Comparison of ENCODE assay signal across 14 cellular contexts in genomic region chr15:28017423-28017924, GRCh38.
A peak's percentile ranks its signal among the peaks of the same experiment; 100 is the strongest.
DNase-seq lines count a peak whose midpoint lies in the region; ATAC-seq and TF ChIP-seq lines count a peak whose summit lies in the region.
"Had no signal": no experiment of that assay in that cellular context is flagged by ENCODE, and none has a peak within 500 bp of the region (broad histone marks: within the 10 kb centered on the region; RNA-seq: fewer than 3 reads in every experiment).

No MANE protein-coding gene starts in this region.

- TF ChIP-seq POLR2A in erythroblast (IDR thresholded peaks at IDR 0.05; ENCODE audit: low read length) = no peak

- ATAC-seq in GM21723 (IDR thresholded peaks at IDR 0.05; ENCODE audit: unreplicated experiment) (no peak), HG03025 (IDR thresholded peaks at IDR 0.05; ENCODE audit: low FRiP score, unreplicated experiment) (no peak)
- ATAC-seq: heart left ventricle had no signal

- DNase-seq in HuH-7.5 (ENCODE audit: low spot score) = peak; percentile 52
- peak; percentile 34 for DNase-seq in SW480 (ENCODE audit: low spot score)
- DNase-seq in kidney glomerular epithelial cell (lab: John Stamatoyannopoulos, UW) = peak; percentile 29
- DNase-seq in erythroblast (lab: John Stamatoyannopoulos, UW) = no peak
- no peak for DNase-seq in AML-193 (lab: John Stamatoyannopoulos, UW)
- DNase-seq: activated CD4-positive, alpha-beta T cell treated with anti-CD3 and anti-CD28 coated beads, Interleukin-2, amount 50 U/mL, for 1 hour; activated gamma-delta T cell; dermis blood vessel endothelial cell; heart left ventricle; MG63 had no signal

- H3K27ac ChIP-seq in C4-2B = no peak overlapping the region
- H3K27ac ChIP-seq: heart left ventricle, skin epidermis had no signal

- TF ChIP-seq CTCF in C4-2B (conservative IDR thresholded peaks at IDR 0.05) = peak; percentile 47

Comparison
In these comparisons a context has a peak if more than half of its experiments do, and no peak if none do; other contexts are left out.
1. DNase-seq: peak in HuH-7.5 (single experiment), SW480 (single experiment) and kidney glomerular epithelial cell (single experiment); none in erythroblast (0 of 2) and AML-193 (0 of 2).